ENCODE assay signal across 8 cellular contexts in the genomic region with DNA sequence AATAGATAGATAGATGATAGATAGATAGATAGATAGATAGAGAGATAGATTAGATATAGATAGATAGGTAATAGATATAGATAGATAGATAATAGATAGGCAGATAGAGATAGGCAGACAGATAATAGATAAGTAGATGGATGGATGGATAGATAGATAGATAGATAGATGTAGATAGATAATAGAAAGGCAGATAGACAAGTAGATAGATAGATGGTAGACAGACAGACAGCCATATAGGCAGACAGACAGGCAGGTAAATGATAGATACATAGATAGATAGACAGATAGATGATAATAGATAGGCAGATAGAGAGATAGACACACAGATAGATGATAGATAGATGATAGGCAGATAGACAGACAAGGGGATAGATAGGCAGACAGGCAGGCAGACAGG.
"Had no signal": no experiment of that assay in that cellular context is flagged by ENCODE, and none has a peak within 500 bp of the region (broad histone marks: within the 10 kb centered on the region; RNA-seq: fewer than 3 reads in every experiment).

No MANE protein-coding gene starts in this region.

- H3K4me3 ChIP-seq: GM12878 had no signal

- DNase-seq: GDM1, GF-D8 had no signal

- FAIRE-seq: G401.6, GM12878, GM12891, GM12892, GM18507, GM19239 had no signal

- ATAC-seq: GM12878 had no signal
